Comparison of ENCODE assay signal across 2 cellular contexts in genomic region chr13:23909606-23910005, GRCh38.
TF ChIP-seq lines count a peak whose summit lies in the region.

No MANE protein-coding gene starts in this region.

TF ChIP-seq in HepG2, 621 proteins besides CTCF, POLR2A, EP300 and RAD21:
- TF ChIP-seq ZNF333 (CRISPR knock-in tag; IDR thresholded peaks at IDR 0.05; ENCODE audit: borderline replicate concordance), result no peak
- no peak for TF ChIP-seq MEF2D (CRISPR knock-in tag; IDR thresholded peaks at IDR 0.05)
- TF ChIP-seq HNF4A (CRISPR knock-in tag; IDR thresholded peaks at IDR 0.05), result peak; percentile 57
- no peak for TF ChIP-seq ZSCAN9 (CRISPR knock-in tag; IDR thresholded peaks at IDR 0.05; ENCODE audit: borderline replicate concordance)
- no peak for TF ChIP-seq MAX (IDR thresholded peaks at IDR 0.05)

TF ChIP-seq in liver, 16 proteins besides CTCF, POLR2A, EP300 and RAD21:
- no peak for TF ChIP-seq RXRA (IDR thresholded peaks at IDR 0.05)
- TF ChIP-seq SP1 (IDR thresholded peaks at IDR 0.05), result no peak
- no peak for TF ChIP-seq ATF3 (IDR thresholded peaks at IDR 0.05)
- peak; percentile 57 to 75 for TF ChIP-seq HNF4A (conservative IDR thresholded peaks at IDR 0.05)
- no peak for TF ChIP-seq HNF4G (IDR thresholded peaks at IDR 0.05)
- no peak for TF ChIP-seq ZBTB33 (IDR thresholded peaks at IDR 0.05)
